13 cellular contexts compared by ENCODE assay signal in the genomic region with DNA sequence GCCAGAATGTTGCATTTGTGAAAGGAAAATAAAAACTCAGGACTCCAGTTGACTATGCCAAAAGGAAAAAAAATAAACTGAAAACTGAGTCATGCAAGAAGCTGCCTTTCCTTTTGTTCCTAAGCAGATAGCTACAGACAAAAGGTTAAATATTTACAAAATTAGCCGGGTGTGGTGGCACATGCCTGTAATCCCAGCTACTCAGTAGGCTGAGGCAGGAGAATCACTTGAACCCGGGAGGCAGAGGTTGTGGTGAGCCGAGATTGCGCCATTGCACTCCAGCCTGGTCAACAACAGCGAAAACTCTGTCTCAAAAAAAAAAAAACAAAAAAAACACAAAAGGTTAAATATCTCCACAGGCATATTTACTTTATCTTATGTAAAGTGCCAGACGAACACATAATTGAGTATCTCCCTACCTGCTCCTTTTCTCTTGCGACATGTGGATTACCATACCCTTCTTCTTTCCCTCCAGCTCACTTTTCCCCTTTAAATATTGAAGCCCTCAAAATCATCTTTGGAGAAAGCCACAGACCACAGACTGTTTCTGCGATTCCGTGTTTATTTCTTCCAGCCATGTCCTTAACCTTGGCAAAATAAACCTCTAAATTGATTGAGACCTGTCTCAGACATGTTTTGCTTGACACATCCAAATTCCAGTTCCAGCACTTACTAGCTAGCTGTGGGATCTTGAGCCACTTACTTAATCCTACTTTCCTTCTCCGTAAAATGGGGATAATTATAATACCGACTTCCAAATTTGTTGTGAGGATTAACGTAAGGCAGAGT. TPM values are rescaled to one million over a fixed set of nuclear protein-coding genes. Genes with fewer than 3 reads are reported as not detected.
DNase-seq lines count a peak whose midpoint lies in the region; ATAC-seq and TF ChIP-seq lines count a peak whose summit lies in the region.
"Had no signal": no experiment of that assay in that cellular context is flagged by ENCODE, and none has a peak within 500 bp of the region (broad histone marks: within the 10 kb centered on the region; RNA-seq: fewer than 3 reads in every experiment).

No MANE protein-coding gene starts in this region.

- TF ChIP-seq CTCF in neural progenitor cell (IDR thresholded peaks at IDR 0.05) (no peak), coronary artery (IDR thresholded peaks at IDR 0.05) (no peak)

- H3F3A ChIP-seq in neural progenitor cell (ENCODE audit: low read depth): peaks cover 27% of the 10 kb centered on the region

- peak overlapping the region in 7 of 8 donors; percentile 27 to 94 (median 77) for H3K27ac Mint-ChIP-seq in CD8-positive, alpha-beta memory T cell
- H3K27ac Mint-ChIP-seq in neural progenitor cell: peak overlapping the region; percentile 39

- no peaks in the 10 kb centered on the region for H3K36me3 ChIP-seq in CD8-positive, alpha-beta memory T cell (ENCODE audit: insufficient read depth, low read length)
- H3K36me3 ChIP-seq in SK-N-MC (ENCODE audit: insufficient read depth, low read length) (peaks cover 9% of the 10 kb centered on the region), neural progenitor cell (no peaks in the 10 kb centered on the region)
- H3K36me3 ChIP-seq: brain microvascular endothelial cell, HAP-1 had no signal

- H3K9me3 Mint-ChIP-seq in CD8-positive, alpha-beta memory T cell: no peaks in the 10 kb centered on the region
- no peaks in the 10 kb centered on the region for H3K9me3 Mint-ChIP-seq in neural progenitor cell
- H3K9me3 Mint-ChIP-seq: activated CD4-positive, alpha-beta T cell treated with anti-CD3 and anti-CD28 coated beads, Interleukin-2, amount 10 ng/mL, durations not matched to agents 7 days and 5 days had no signal

- H3K9ac ChIP-seq in SK-N-MC (ENCODE audit: insufficient read length): peak overlapping the region; percentile 72
- H3K9ac ChIP-seq in neural progenitor cell: no peak overlapping the region

- peak overlapping the region in 1 of 7 donors; percentile 19 for H3K4me3 Mint-ChIP-seq in CD8-positive, alpha-beta memory T cell
- no peak overlapping the region for H3K4me3 Mint-ChIP-seq in neural progenitor cell

- DNase-seq in CD8-positive, alpha-beta memory T cell: no peak
- DNase-seq in SK-N-MC (ENCODE audit: low read depth, low spot score): no peak
- peak; percentile 20 for DNase-seq in fibroblast of the conjunctiva (ENCODE audit: low read depth)
- DNase-seq in neural progenitor cell (ENCODE audit: low spot score): no peak
- DNase-seq in AG20443 (ENCODE audit: low spot score): no peak
- DNase-seq in coronary artery (ENCODE audit: low spot score): no peak
- DNase-seq in NCI-H446 treated with DMSO at 0.1 percent for 48 hours (lab: John Stamatoyannopoulos, UW): no peak
- DNase-seq: activated CD4-positive, alpha-beta T cell treated with anti-CD3 and anti-CD28 coated beads, Interleukin-2, amount 10 ng/mL, durations not matched to agents 7 days and 5 days; brain microvascular endothelial cell; DMS79; NCI-H187 had no signal

- H3K4me2 ChIP-seq in neural progenitor cell: no peak overlapping the region

- peaks cover 33% of the 10 kb centered on the region for H3K4me1 ChIP-seq in CD8-positive, alpha-beta memory T cell (ENCODE audit: insufficient read depth, low read length)
- H3K4me1 ChIP-seq in neural progenitor cell: peaks cover 16% of the 10 kb centered on the region

- H3K9me3 ChIP-seq in CD8-positive, alpha-beta memory T cell (ENCODE audit: low read length): no peaks in the 10 kb centered on the region
- no peaks in the 10 kb centered on the region for H3K9me3 ChIP-seq in SK-N-MC (ENCODE audit: low read depth, low read length)
- H3K9me3 ChIP-seq in neural progenitor cell (ENCODE audit: low read depth): no peaks in the 10 kb centered on the region
- H3K9me3 ChIP-seq: HAP-1 had no signal

- H2AFZ ChIP-seq in neural progenitor cell (replicated peaks): no peak overlapping the region

- CTCF ChIA-PET in CD8-positive, alpha-beta memory T cell (lab: Charles Lee): interaction anchor here (0.8 to 15.2 kb wide), 5 partner anchors 9 to 56 kb away, joined by 3 to 467 read pairs (median 4); a partner anchor contains a TSS

- no peaks in the 10 kb centered on the region for H4K20me1 ChIP-seq in neural progenitor cell (ENCODE audit: low read depth)

- H3K27me3 Mint-ChIP-seq in CD8-positive, alpha-beta memory T cell: no peaks in the 10 kb centered on the region
- peaks cover 5% of the 10 kb centered on the region for H3K27me3 Mint-ChIP-seq in neural progenitor cell (ENCODE audit: insufficient read depth, low read depth)
- H3K27me3 Mint-ChIP-seq: activated CD4-positive, alpha-beta T cell treated with anti-CD3 and anti-CD28 coated beads, Interleukin-2, amount 10 ng/mL, durations not matched to agents 7 days and 5 days had no signal

- ATAC-seq in GM21423 (IDR thresholded peaks at IDR 0.05; ENCODE audit: unreplicated experiment): no peak

- no peaks in the 10 kb centered on the region for H3K79me2 ChIP-seq in neural progenitor cell (ENCODE audit: low read depth)

- peaks cover 3 to 21% (median 4%) of the 10 kb centered on the region in 3 donors for H3K36me3 Mint-ChIP-seq in CD8-positive, alpha-beta memory T cell
- H3K36me3 Mint-ChIP-seq in neural progenitor cell: no peaks in the 10 kb centered on the region

- H3K27me3 ChIP-seq in CD8-positive, alpha-beta memory T cell (ENCODE audit: insufficient read depth, low read length, poor library complexity, severe bottlenecking): no peaks in the 10 kb centered on the region
- no peaks in the 10 kb centered on the region for H3K27me3 ChIP-seq in neural progenitor cell
- H3K27me3 ChIP-seq: brain microvascular endothelial cell had no signal

- H3K27ac ChIP-seq in CD8-positive, alpha-beta memory T cell (ENCODE audit: low read depth, low read length): no peak overlapping the region
- peak overlapping the region; percentile 95 for H3K27ac ChIP-seq in SK-N-MC
- H3K27ac ChIP-seq in neural progenitor cell: no peak overlapping the region
- H3K27ac ChIP-seq in coronary artery: no peak overlapping the region
- H3K27ac ChIP-seq: brain microvascular endothelial cell had no signal

- peaks cover 34 to 46% (median 36%) of the 10 kb centered on the region in 3 donors for H3K4me1 Mint-ChIP-seq in CD8-positive, alpha-beta memory T cell
- peaks cover 19% of the 10 kb centered on the region for H3K4me1 Mint-ChIP-seq in neural progenitor cell

- no peak overlapping the region for H3K4me3 ChIP-seq in CD8-positive, alpha-beta memory T cell (ENCODE audit: low read length)
- peak overlapping the region; percentile 82 for H3K4me3 ChIP-seq in SK-N-MC
- H3K4me3 ChIP-seq in neural progenitor cell: no peak overlapping the region
- H3K4me3 ChIP-seq in coronary artery: no peak overlapping the region
- H3K4me3 ChIP-seq: HAP-1 had no signal

- POLR2A ChIA-PET in CD8-positive, alpha-beta memory T cell (lab: Charles Lee): interaction anchor here (0.6 to 1.2 kb wide), 2 partner anchors 9 to 15 kb away, joined by 3 read pairs; no protein-coding TSS in a partner anchor

RNA-seq across cellular contexts. Expression of a gene that starts 2.3 kb away (rescaled TPM):
- total RNA-seq in CD8-positive, alpha-beta memory T cell: 10 to 100 TPM; 30.4 to 30.9 TPM
- 17.3 TPM for polyA plus RNA-seq in CD8-positive, alpha-beta memory T cell
- 9.4 and 11.3 TPM in 2 replicates for total RNA-seq in neural progenitor cell (ENCODE audit: low replicate concordance)

RNA-seq across cellular contexts. Expression of a gene that starts 30.9 kb away (rescaled TPM):
- 10 to 100 TPM; 41.7 to 43.6 TPM for total RNA-seq in CD8-positive, alpha-beta memory T cell
- polyA plus RNA-seq in CD8-positive, alpha-beta memory T cell: 80.2 TPM
- total RNA-seq in neural progenitor cell (ENCODE audit: low replicate concordance): 38.5 and 64.9 TPM in 2 replicates

RNA-seq across cellular contexts. Expression of a gene that starts 52.8 kb away (rescaled TPM):
- total RNA-seq in CD8-positive, alpha-beta memory T cell: under 1 TPM in 1 of 2 experiments, not detected in 1; 0.27 TPM
- not detected for polyA plus RNA-seq in CD8-positive, alpha-beta memory T cell
- total RNA-seq in neural progenitor cell (ENCODE audit: low replicate concordance): 0.56 TPM in 2 replicates
